In the genomic region with DNA sequence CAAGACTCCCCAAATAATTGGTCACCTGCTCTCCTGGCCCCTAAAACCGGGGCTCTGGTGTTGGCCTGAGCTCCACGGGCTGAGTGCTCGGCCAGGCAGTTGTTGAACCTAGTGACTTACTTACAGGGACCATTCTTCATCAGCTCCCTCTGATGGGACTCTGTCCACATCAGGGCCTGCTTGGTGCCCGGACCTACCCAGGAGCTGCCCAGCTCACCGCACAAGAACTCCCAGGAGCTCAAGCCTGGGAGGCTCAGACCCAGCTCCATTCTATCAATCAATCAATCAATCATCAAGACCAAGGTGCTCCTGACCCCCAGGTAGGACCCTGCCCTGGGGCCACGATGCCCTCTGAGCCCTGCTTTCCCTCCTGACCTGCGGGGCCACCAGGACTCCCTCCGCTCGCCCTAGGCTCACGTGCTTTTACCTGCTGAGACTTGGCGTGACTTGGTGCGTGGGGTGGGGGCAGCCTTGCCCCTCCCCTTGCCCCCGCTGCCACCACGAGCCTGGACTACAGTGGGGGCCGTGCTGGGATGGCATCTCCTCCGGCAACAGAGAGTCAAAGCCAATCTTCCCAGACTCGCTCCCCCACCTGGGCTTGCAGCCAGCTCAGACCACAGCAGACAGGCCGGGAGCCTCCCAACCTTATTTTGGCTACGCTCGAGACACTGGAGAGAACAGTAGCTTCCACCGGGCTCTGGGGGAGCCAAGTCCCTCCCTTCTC, we compare ENCODE assay signal across 1 cellular context.
TF ChIP-seq lines count a peak whose summit lies in the region.

No MANE protein-coding gene starts in this region.

TF ChIP-seq in HepG2, 621 proteins besides CTCF, POLR2A, EP300 and RAD21 (continued from another document):
- TF ChIP-seq, protein P1, sequence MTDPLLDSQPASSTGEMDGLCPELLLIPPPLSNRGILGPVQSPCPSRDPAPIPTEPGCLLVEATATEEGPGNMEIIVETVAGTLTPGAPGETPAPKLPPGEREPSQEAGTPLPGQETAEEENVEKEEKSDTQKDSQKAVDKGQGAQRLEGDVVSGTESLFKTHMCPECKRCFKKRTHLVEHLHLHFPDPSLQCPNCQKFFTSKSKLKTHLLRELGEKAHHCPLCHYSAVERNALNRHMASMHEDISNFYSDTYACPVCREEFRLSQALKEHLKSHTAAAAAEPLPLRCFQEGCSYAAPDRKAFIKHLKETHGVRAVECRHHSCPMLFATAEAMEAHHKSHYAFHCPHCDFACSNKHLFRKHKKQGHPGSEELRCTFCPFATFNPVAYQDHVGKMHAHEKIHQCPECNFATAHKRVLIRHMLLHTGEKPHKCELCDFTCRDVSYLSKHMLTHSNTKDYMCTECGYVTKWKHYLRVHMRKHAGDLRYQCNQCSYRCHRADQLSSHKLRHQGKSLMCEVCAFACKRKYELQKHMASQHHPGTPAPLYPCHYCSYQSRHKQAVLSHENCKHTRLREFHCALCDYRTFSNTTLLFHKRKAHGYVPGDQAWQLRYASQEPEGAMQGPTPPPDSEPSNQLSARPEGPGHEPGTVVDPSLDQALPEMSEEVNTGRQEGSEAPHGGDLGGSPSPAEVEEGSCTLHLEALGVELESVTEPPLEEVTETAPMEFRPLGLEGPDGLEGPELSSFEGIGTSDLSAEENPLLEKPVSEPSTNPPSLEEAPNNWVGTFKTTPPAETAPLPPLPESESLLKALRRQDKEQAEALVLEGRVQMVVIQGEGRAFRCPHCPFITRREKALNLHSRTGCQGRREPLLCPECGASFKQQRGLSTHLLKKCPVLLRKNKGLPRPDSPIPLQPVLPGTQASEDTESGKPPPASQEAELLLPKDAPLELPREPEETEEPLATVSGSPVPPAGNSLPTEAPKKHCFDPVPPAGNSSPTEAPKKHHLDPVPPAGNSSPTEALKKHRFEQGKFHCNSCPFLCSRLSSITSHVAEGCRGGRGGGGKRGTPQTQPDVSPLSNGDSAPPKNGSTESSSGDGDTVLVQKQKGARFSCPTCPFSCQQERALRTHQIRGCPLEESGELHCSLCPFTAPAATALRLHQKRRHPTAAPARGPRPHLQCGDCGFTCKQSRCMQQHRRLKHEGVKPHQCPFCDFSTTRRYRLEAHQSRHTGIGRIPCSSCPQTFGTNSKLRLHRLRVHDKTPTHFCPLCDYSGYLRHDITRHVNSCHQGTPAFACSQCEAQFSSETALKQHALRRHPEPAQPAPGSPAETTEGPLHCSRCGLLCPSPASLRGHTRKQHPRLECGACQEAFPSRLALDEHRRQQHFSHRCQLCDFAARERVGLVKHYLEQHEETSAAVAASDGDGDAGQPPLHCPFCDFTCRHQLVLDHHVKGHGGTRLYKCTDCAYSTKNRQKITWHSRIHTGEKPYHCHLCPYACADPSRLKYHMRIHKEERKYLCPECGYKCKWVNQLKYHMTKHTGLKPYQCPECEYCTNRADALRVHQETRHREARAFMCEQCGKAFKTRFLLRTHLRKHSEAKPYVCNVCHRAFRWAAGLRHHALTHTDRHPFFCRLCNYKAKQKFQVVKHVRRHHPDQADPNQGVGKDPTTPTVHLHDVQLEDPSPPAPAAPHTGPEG (CRISPR knock-in tag; IDR thresholded peaks at IDR 0.05), result 0 out of 2 replicates have a peak, but pooled peaks have one; percentile 17
- 0 out of 4 replicates have a peak, but pooled peaks of 1 of the 2 experiments have one; percentile 21 for TF ChIP-seq KLF16 (CRISPR knock-in tag; IDR thresholded peaks at IDR 0.05)
- TF ChIP-seq, protein P2, sequence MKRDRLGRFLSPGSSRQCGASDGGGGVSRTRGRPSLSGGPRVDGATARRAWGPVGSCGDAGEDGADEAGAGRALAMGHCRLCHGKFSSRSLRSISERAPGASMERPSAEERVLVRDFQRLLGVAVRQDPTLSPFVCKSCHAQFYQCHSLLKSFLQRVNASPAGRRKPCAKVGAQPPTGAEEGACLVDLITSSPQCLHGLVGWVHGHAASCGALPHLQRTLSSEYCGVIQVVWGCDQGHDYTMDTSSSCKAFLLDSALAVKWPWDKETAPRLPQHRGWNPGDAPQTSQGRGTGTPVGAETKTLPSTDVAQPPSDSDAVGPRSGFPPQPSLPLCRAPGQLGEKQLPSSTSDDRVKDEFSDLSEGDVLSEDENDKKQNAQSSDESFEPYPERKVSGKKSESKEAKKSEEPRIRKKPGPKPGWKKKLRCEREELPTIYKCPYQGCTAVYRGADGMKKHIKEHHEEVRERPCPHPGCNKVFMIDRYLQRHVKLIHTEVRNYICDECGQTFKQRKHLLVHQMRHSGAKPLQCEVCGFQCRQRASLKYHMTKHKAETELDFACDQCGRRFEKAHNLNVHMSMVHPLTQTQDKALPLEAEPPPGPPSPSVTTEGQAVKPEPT (CRISPR knock-in tag; IDR thresholded peaks at IDR 0.05; ENCODE audit: low read depth), result no peak
- no peak for TF ChIP-seq SP4 (CRISPR knock-in tag; IDR thresholded peaks at IDR 0.05)
- no peak for TF ChIP-seq ZNF724P (CRISPR knock-in tag; IDR thresholded peaks at IDR 0.05; ENCODE audit: borderline replicate concordance)
- no peak for TF ChIP-seq ZNF773 (CRISPR knock-in tag; IDR thresholded peaks at IDR 0.05; ENCODE audit: borderline replicate concordance)
- TF ChIP-seq CENPT (CRISPR knock-in tag; IDR thresholded peaks at IDR 0.05; ENCODE audit: low read depth), result no peak
- TF ChIP-seq, protein P3, sequence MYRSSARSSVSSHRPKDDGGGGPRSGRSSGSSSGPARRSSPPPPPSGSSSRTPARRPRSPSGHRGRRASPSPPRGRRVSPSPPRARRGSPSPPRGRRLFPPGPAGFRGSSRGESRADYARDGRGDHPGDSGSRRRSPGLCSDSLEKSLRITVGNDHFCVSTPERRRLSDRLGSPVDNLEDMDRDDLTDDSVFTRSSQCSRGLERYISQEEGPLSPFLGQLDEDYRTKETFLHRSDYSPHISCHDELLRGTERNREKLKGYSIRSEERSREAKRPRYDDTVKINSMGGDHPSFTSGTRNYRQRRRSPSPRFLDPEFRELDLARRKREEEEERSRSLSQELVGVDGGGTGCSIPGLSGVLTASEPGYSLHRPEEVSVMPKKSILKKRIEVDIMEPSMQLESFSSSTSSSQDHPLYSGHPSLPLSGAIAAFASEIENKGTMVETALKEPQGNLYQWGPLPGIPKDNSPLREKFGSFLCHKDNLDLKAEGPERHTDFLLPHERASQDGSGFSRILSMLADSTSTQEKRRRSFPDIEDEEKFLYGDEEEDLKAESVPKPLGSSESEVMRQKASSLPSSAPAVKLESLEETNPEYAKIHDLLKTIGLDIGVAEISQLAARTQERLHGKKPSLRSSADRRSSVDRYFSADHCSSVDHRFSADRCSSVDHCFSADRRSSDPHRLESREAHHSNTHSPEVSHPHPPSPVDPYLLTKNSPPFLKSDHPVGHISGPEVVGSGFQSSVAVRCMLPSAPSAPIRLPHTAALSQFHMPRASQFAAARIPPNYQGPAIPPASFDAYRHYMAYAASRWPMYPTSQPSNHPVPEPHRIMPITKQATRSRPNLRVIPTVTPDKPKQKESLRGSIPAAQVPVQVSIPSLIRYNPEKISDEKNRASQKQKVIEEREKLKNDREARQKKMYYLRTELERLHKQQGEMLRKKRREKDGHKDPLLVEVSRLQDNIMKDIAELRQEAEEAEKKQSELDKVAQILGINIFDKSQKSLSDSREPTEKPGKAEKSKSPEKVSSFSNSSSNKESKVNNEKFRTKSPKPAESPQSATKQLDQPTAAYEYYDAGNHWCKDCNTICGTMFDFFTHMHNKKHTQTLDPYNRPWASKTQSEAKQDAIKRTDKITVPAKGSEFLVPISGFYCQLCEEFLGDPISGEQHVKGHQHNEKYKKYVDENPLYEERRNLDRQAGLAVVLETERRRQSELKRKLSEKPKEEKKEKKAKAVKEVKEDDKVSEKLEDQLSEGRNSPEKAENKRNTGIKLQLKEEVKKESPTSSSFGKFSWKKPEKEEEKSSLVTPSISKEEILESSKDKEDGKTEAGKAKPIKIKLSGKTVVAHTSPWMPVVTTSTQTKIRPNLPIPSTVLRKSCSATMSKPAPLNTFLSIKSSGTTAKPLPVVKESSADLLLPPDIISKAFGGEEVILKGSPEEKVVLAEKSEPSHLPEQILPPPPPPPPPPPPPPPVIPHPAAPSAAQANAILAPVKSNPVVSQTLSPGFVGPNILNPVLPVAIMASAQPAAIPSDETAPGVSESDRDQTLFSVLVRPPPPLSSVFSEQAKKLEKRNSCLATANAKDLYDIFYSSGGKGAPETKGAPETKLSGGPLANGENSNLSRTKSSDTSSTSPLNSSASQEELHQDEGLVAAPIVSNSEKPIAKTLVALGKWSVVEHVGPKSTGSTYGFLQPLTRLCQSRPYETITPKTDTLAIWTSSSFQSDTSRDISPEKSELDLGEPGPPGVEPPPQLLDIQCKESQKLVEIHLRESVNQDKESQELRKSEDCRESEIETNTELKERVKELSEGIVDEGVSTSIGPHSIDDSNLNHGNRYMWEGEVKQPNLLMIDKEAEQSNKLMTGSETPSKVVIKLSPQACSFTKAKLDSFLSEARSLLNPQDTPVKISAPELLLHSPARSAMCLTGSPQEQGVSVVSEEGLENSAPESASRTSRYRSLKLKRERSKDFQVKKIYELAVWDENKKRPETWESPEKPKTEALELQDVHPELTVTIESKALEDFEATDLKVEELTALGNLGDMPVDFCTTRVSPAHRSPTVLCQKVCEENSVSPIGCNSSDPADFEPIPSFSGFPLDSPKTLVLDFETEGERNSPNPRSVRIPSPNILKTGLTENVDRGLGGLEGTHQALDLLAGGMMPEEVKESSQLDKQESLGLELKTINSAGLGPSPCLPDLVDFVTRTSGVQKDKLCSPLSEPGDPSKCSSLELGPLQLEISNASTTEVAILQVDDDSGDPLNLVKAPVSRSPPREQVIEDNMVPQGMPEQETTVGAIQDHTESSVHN (CRISPR knock-in tag; IDR thresholded peaks at IDR 0.05), result peak; percentile 93
- no peak for TF ChIP-seq PHF8 (CRISPR knock-in tag; IDR thresholded peaks at IDR 0.05)
- TF ChIP-seq SSRP1 (CRISPR knock-in tag; IDR thresholded peaks at IDR 0.05), result peak; percentile 84
- no peak for TF ChIP-seq ZNF879 (CRISPR knock-in tag; IDR thresholded peaks at IDR 0.05)
- peak; percentile 66 for TF ChIP-seq POLR2G (IDR thresholded peaks at IDR 0.05; ENCODE audit: low read depth, low read length)
- peak; percentile 57; the same call in 1 of the 2 replicates for TF ChIP-seq KDM2A (CRISPR knock-in tag; IDR thresholded peaks at IDR 0.05; ENCODE audit: borderline replicate concordance, low read depth)
- no peak for TF ChIP-seq NFKBIZ (CRISPR knock-in tag; IDR thresholded peaks at IDR 0.05)
- peak; percentile 62 for TF ChIP-seq AGO1 (IDR thresholded peaks at IDR 0.05; ENCODE audit: low read depth, low read length, poor library complexity, severe bottlenecking)
- no peak for TF ChIP-seq ZNF629 (CRISPR knock-in tag; conservative IDR thresholded peaks at IDR 0.05)
- TF ChIP-seq RARA (CRISPR knock-in tag; IDR thresholded peaks at IDR 0.05), result no peak
- peak; percentile 32; the same call in 1 of the 2 replicates for TF ChIP-seq JUND (CRISPR knock-in tag; IDR thresholded peaks at IDR 0.05)
- peak; percentile 75 for TF ChIP-seq SRSF1 (optimal IDR thresholded peaks at IDR 0.05; ENCODE audit: low read depth, low read length)
- TF ChIP-seq, protein P4, sequence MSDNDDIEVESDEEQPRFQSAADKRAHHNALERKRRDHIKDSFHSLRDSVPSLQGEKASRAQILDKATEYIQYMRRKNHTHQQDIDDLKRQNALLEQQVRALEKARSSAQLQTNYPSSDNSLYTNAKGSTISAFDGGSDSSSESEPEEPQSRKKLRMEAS (IDR thresholded peaks at IDR 0.05), result peak; percentile 22; the same call in 1 of the 2 replicates
- no peak for TF ChIP-seq ZSCAN30 (CRISPR knock-in tag; IDR thresholded peaks at IDR 0.05)
- TF ChIP-seq, protein P5, sequence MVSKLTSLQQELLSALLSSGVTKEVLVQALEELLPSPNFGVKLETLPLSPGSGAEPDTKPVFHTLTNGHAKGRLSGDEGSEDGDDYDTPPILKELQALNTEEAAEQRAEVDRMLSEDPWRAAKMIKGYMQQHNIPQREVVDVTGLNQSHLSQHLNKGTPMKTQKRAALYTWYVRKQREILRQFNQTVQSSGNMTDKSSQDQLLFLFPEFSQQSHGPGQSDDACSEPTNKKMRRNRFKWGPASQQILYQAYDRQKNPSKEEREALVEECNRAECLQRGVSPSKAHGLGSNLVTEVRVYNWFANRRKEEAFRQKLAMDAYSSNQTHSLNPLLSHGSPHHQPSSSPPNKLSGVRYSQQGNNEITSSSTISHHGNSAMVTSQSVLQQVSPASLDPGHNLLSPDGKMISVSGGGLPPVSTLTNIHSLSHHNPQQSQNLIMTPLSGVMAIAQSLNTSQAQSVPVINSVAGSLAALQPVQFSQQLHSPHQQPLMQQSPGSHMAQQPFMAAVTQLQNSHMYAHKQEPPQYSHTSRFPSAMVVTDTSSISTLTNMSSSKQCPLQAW (CRISPR knock-in tag; IDR thresholded peaks at IDR 0.05), result 0 out of 2 replicates have a peak, but pooled peaks have one; percentile 33
- TF ChIP-seq, protein P6, sequence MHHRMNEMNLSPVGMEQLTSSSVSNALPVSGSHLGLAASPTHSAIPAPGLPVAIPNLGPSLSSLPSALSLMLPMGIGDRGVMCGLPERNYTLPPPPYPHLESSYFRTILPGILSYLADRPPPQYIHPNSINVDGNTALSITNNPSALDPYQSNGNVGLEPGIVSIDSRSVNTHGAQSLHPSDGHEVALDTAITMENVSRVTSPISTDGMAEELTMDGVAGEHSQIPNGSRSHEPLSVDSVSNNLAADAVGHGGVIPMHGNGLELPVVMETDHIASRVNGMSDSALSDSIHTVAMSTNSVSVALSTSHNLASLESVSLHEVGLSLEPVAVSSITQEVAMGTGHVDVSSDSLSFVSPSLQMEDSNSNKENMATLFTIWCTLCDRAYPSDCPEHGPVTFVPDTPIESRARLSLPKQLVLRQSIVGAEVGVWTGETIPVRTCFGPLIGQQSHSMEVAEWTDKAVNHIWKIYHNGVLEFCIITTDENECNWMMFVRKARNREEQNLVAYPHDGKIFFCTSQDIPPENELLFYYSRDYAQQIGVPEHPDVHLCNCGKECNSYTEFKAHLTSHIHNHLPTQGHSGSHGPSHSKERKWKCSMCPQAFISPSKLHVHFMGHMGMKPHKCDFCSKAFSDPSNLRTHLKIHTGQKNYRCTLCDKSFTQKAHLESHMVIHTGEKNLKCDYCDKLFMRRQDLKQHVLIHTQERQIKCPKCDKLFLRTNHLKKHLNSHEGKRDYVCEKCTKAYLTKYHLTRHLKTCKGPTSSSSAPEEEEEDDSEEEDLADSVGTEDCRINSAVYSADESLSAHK (CRISPR knock-in tag; IDR thresholded peaks at IDR 0.05; ENCODE audit: borderline replicate concordance), result no peak
- TF ChIP-seq, protein P7, sequence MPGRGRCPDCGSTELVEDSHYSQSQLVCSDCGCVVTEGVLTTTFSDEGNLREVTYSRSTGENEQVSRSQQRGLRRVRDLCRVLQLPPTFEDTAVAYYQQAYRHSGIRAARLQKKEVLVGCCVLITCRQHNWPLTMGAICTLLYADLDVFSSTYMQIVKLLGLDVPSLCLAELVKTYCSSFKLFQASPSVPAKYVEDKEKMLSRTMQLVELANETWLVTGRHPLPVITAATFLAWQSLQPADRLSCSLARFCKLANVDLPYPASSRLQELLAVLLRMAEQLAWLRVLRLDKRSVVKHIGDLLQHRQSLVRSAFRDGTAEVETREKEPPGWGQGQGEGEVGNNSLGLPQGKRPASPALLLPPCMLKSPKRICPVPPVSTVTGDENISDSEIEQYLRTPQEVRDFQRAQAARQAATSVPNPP (CRISPR knock-in tag; IDR thresholded peaks at IDR 0.05), result peak; percentile 61; the same call in 1 of the 2 replicates
